7 cellular contexts compared by ENCODE assay signal in the genomic region with DNA sequence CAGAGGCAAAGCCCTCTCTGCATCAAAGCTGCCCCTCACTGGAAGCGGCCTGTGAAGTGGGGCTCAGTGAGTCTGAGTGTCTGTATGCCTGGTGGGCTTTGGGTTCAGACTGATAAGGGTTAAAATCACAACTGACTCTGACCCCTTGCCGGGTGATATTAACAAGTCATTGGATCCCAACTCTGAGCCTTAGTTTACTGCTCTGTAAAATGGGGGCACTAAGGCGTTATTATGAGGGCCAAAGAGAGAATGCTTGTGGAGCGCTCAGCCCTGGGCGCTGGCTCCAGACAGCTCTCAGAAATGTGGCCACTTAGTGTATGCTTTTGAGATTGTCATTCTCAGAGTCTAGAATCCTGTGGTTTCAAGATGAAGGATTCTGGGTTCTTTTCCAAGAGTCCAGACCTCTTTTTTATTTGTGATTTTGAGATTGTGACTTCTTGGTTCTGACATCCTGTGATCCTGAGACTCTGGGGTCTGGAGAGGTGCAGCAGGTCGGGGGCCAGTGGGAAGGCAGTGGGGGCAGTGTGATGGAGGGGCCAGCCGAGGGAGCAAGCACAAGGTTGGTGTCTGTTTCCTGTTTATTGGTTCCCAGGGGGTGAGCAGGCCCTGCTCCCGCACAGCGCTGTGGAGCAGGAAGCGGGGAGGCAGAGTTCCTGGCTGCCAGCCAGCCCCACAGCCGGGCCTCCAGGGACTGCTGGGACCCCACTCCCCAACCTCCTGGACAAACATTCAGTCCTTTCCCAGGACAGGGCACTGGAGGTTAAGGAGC. TPM values are rescaled to one million over a fixed set of nuclear protein-coding genes. Genes with fewer than 3 reads are reported as not detected.
A peak's percentile ranks its signal among the peaks of the same experiment; 100 is the strongest.
DNase-seq lines count a peak whose midpoint lies in the region; ATAC-seq and TF ChIP-seq lines count a peak whose summit lies in the region.

No MANE protein-coding gene starts in this region.

- H3K27ac ChIP-seq in liver (ENCODE audit: low read depth in 1 of 2, low read length in 2 of 2) (peak overlapping the region; percentile 39 to 67), thyroid gland (peak overlapping the region; percentile 80 to 99 (median 97))
- H3K27ac ChIP-seq in CD8-positive, alpha-beta T cell (ENCODE audit: low read depth, low read length), result no peak overlapping the region

- no peaks in the 10 kb centered on the region for H3K9me3 ChIP-seq in liver (ENCODE audit: control insufficient read depth in 4 of 4, low read length in 3 of 4)
- no peaks in the 10 kb centered on the region for H3K9me3 ChIP-seq in thyroid gland
- no peaks in the 10 kb centered on the region for H3K9me3 ChIP-seq in CD8-positive, alpha-beta T cell (ENCODE audit: low read length)

- POLR2A ChIA-PET in CD8-positive, alpha-beta T cell (lab: Charles Lee), result no interaction called here

- no peak for TF ChIP-seq RAD21 in liver (IDR thresholded peaks at IDR 0.05)

- peaks cover 2% of the 10 kb centered on the region for H3K27me3 Mint-ChIP-seq in CD8-positive, alpha-beta T cell (ENCODE audit: low read depth)

- H3K4me3 Mint-ChIP-seq in CD8-positive, alpha-beta T cell, result no peak overlapping the region

- no peaks in the 10 kb centered on the region for H3K27me3 ChIP-seq in liver (ENCODE audit: control insufficient read depth in 4 of 4, insufficient read depth in 4 of 4, low read length in 3 of 4)
- H3K27me3 ChIP-seq in thyroid gland, result no peaks in the 10 kb centered on the region
- H3K27me3 ChIP-seq in CD8-positive, alpha-beta T cell (ENCODE audit: insufficient read depth, low read length), result no peaks in the 10 kb centered on the region

- H3K4me1 ChIP-seq in liver (ENCODE audit: control insufficient read depth in 4 of 4, insufficient read depth in 4 of 4, low read length in 3 of 4), result peaks cover 0 to 9% (median 1%) of the 10 kb centered on the region in 4 donors
- peaks cover 66 to 100% of the 10 kb centered on the region in 2 donors for H3K4me1 ChIP-seq in thyroid gland
- H3K4me1 ChIP-seq in CD8-positive, alpha-beta T cell (ENCODE audit: insufficient read depth, low read length), result peaks cover 11% of the 10 kb centered on the region

- no peak for TF ChIP-seq CTCF in liver (IDR thresholded peaks at IDR 0.05; ENCODE audit: low read depth, low read length, missing input control)
- TF ChIP-seq CTCF in thyroid gland (IDR thresholded peaks at IDR 0.05), result no peak
- TF ChIP-seq CTCF in CD8-positive, alpha-beta T cell (IDR thresholded peaks at IDR 0.05), result no peak

- peaks cover 6% of the 10 kb centered on the region for H3K4me1 Mint-ChIP-seq in CD8-positive, alpha-beta T cell (ENCODE audit: low read depth)

- no peak overlapping the region for H3K27ac Mint-ChIP-seq in CD8-positive, alpha-beta T cell

- no peak overlapping the region for H3K4me3 ChIP-seq in liver (ENCODE audit: low read depth in 1 of 3, low read length in 3 of 3)
- H3K4me3 ChIP-seq in thyroid gland (replicated peaks in 1 of 3), result no peak overlapping the region
- H3K4me3 ChIP-seq in CD8-positive, alpha-beta T cell (ENCODE audit: low read depth, low read length), result no peak overlapping the region

- peak; percentile 71 for DNase-seq in KBM-7
- peak; percentile 80 for DNase-seq in astrocyte of the hippocampus (ENCODE audit: low read depth, low spot score)
- DNase-seq in thyroid gland, result peak; percentile 51 to 52
- no peak for DNase-seq in activated effector memory CD4-positive, alpha-beta T cell treated with Interleukin-2 at 50 U/mL for 16 hours
- no peak for DNase-seq in CD8-positive, alpha-beta T cell
- DNase-seq in epidermal melanocyte (ENCODE audit: insufficient read length, low spot score), result no peak

- no peak for ATAC-seq in CD8-positive, alpha-beta T cell

- no peak overlapping the region for H3K9ac ChIP-seq in liver (ENCODE audit: low read depth in 1 of 2, low read length in 2 of 2)

- no peaks in the 10 kb centered on the region for H3K36me3 Mint-ChIP-seq in CD8-positive, alpha-beta T cell

- intact Hi-C loops in thyroid gland (cut with DNase I), result no loop called here
- intact Hi-C loops in CD8-positive, alpha-beta T cell (cut with DNase I, micrococcal nuclease), result no loop called here

- no peaks in the 10 kb centered on the region for H3K9me3 Mint-ChIP-seq in CD8-positive, alpha-beta T cell

- H3K36me3 ChIP-seq in liver (ENCODE audit: control insufficient read depth in 4 of 4, insufficient read depth in 3 of 4, low read depth in 1 of 4, low read length in 3 of 4) (no peaks in the 10 kb centered on the region), thyroid gland (no peaks in the 10 kb centered on the region)
- no peaks in the 10 kb centered on the region for H3K36me3 ChIP-seq in CD8-positive, alpha-beta T cell (ENCODE audit: insufficient read depth, low read length)

- WGBS in liver, result 61% methylated on average over 11 of the region's 11 CpGs
- 45 to 49% methylated on average over 11 of the region's 11 CpGs for WGBS in thyroid gland, 2 donors

- CTCF ChIA-PET in CD8-positive, alpha-beta T cell (lab: Charles Lee), result interaction anchor here (1.2 to 1.8 kb wide), 2 partner anchors 10 to 72 kb away, joined by 3 to 4 read pairs; no protein-coding TSS in a partner anchor

- TF ChIP-seq POLR2A in thyroid gland (IDR thresholded peaks at IDR 0.05), result no peak

- in situ Hi-C loops in KBM-7 (cut with MboI; ENCODE audit: low pct_unique_long_range_greater_than_20kb, low sequenced_read_pairs), result no loop called here

TF ChIP-seq in liver, 16 proteins besides CTCF, POLR2A, EP300 and RAD21:
- TF ChIP-seq NR2F2 (IDR thresholded peaks at IDR 0.05), result peak; percentile 98
- no peak for TF ChIP-seq FOXA1 (IDR thresholded peaks at IDR 0.05)
- TF ChIP-seq RXRA (IDR thresholded peaks at IDR 0.05), result peak; percentile 4 to 6

RNA-seq across cellular contexts. Expression of a gene that starts 13.4 kb away (rescaled TPM):
- 10 to 100 TPM in 1 of 2 donors, 1 to 10 TPM in 1; 7.7 to 12.6 TPM for total RNA-seq in liver
- polyA plus RNA-seq in liver, result 1 to 10 TPM; 2.6 to 3.8 TPM
- total RNA-seq in thyroid gland, result 100 to 1,000 TPM in 1 of 4 donors, 10 to 100 TPM in 3; 54.0 to 125 (median 61.4) TPM
- under 1 TPM in 1 of 2 experiments, not detected in 1; 0.14 TPM for total RNA-seq in CD8-positive, alpha-beta T cell

RNA-seq across cellular contexts. Expression of a gene that starts 49.4 kb away (rescaled TPM):
- total RNA-seq in liver (under 1 TPM; 0.59 to 0.98 TPM), thyroid gland (1 to 10 TPM in 3 of 4 donors, under 1 TPM in 1; 0.93 to 4.0 (median 2.8) TPM)
- 1 to 10 TPM in 1 of 2 donors, under 1 TPM in 1; 0.21 to 1.3 TPM for polyA plus RNA-seq in liver
- not detected for total RNA-seq in CD8-positive, alpha-beta T cell

RNA-seq across cellular contexts. Expression of a gene that starts 54.7 kb away (rescaled TPM):
- total RNA-seq in liver (1 to 10 TPM; 3.3 to 8.0 TPM), thyroid gland (1 to 10 TPM; 1.6 to 3.5 (median 1.9) TPM)
- 1 to 10 TPM in 1 of 2 donors, under 1 TPM in 1; 0.21 to 1.3 TPM for polyA plus RNA-seq in liver
- total RNA-seq in CD8-positive, alpha-beta T cell, result 100 to 1,000 TPM; 144 to 158 TPM

Comparison
In these comparisons a context has a peak if more than half of its experiments do, and no peak if none do; other contexts are left out.
1. DNase-seq: peak in KBM-7 (single experiment), astrocyte of the hippocampus (single experiment) and thyroid gland (2 of 2); none in activated effector memory CD4-positive, alpha-beta T cell treated with Interleukin-2 at 50 U/mL for 16 hours (single experiment), CD8-positive, alpha-beta T cell (0 of 7) and epidermal melanocyte (single experiment).
2. RNA of a gene that starts 13.4 kb away (total RNA-seq): 54.0 to 125 TPM in thyroid gland and 7.7 to 12.6 TPM in liver; 0.14 TPM in CD8-positive, alpha-beta T cell; every median in the first group is over 4 times any median in the second.
3. RNA of a gene that starts 54.7 kb away (total RNA-seq): 144 to 158 TPM in CD8-positive, alpha-beta T cell; 3.3 to 8.0 TPM in liver and 1.6 to 3.5 TPM in thyroid gland; every median in the first group is over 10 times any median in the second.